25 cellular contexts compared by ENCODE assay signal in the genomic region with DNA sequence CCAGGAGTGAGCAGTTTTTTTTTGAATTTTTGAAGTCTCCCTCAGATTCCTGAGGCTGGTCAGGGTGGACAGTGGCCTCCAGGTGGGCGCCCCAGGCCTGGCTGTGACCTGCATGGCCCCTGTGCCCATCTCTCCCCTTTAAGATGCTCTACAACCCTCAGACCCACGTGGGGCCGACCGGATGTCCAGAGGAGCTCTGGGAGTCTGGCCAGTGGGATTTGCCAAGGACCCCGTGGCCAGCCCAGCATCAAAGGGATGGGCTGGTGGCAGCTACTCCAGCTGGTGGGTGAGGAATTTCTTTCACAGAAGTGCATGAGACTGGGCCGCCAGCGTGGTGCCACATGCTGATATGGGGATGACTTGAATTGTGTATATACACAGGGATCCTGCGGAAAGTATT.
DNase-seq lines count a peak whose midpoint lies in the region; ATAC-seq and TF ChIP-seq lines count a peak whose summit lies in the region.
"Had no signal": no experiment of that assay in that cellular context is flagged by ENCODE, and none has a peak within 500 bp of the region (broad histone marks: within the 10 kb centered on the region; RNA-seq: fewer than 3 reads in every experiment).

No MANE protein-coding gene starts in this region.

- no peak for TF ChIP-seq POLR2A in gastrocnemius medialis (IDR thresholded peaks at IDR 0.05)

- H3K4me1 ChIP-seq in osteoblast (ENCODE audit: insufficient read depth, low read length) (no peaks in the 10 kb centered on the region), gastrocnemius medialis (no peaks in the 10 kb centered on the region)
- H3K4me1 ChIP-seq: A549 had no signal

- H3K27me3 ChIP-seq in osteoblast (ENCODE audit: insufficient read depth, low read length), result no peaks in the 10 kb centered on the region
- H3K27me3 ChIP-seq in gastrocnemius medialis, result no peaks in the 10 kb centered on the region
- H3K27me3 ChIP-seq: BLaER1 had no signal

- in situ Hi-C loops in gastrocnemius medialis (cut with MboI; ENCODE audit: low sequenced_read_pairs in 4 of 4), result no loop called here

- peaks cover 12% of the 10 kb centered on the region for H4K20me1 ChIP-seq in osteoblast (ENCODE audit: insufficient read depth, low read length)

- H3K27ac ChIP-seq in osteoblast (ENCODE audit: low read depth, low read length) (no peak overlapping the region), gastrocnemius medialis (no peak overlapping the region)
- H3K27ac ChIP-seq: A549, BLaER1, C4-2B, GM23248 had no signal

- H3K36me3 Mint-ChIP-seq in stimulated activated memory B cell treated with anti-CD40 and anti-IgM and Interleukin-4, amounts not matched to agents 10 μg/mL and 1 μg/mL and 100 μg/mL, for 72 hours, result peaks cover 46% of the 10 kb centered on the region
- H3K36me3 Mint-ChIP-seq: CD4-positive, CD25-positive, alpha-beta regulatory T cell; CD8-positive, alpha-beta T cell had no signal

- H3K36me3 ChIP-seq in osteoblast (ENCODE audit: insufficient read depth, low read length), result peaks cover 10% of the 10 kb centered on the region
- H3K36me3 ChIP-seq in gastrocnemius medialis, result no peaks in the 10 kb centered on the region

- ATAC-seq in Right ventricle myocardium superior (ENCODE audit: poor library complexity) (no peak), left cardiac atrium (no peak), gastrocnemius medialis (no peak), HG03095 (IDR thresholded peaks at IDR 0.05; ENCODE audit: unreplicated experiment) (no peak)
- ATAC-seq in stimulated activated memory B cell treated with anti-CD40 and anti-IgM and Interleukin-4, amounts not matched to agents 10 μg/mL and 1 μg/mL and 100 μg/mL, for 72 hours, result no peak
- ATAC-seq: A549; CD8-positive, alpha-beta T cell; GM12878 had no signal

- no peak overlapping the region for H3K4me2 ChIP-seq in osteoblast (ENCODE audit: insufficient read depth, low read length)
- H3K4me2 ChIP-seq: A549, BLaER1 had no signal

- H3K9me3 ChIP-seq in osteoblast (ENCODE audit: low read depth, low read length) (no peaks in the 10 kb centered on the region), gastrocnemius medialis (no peaks in the 10 kb centered on the region)
- H3K9me3 ChIP-seq: A549, BLaER1, Caco-2 had no signal

- H2AFZ ChIP-seq in osteoblast (ENCODE audit: low read length), result no peak overlapping the region
- H2AFZ ChIP-seq: GM23248 had no signal

- peak; percentile 31 for DNase-seq in Right ventricle myocardium superior
- no peak for DNase-seq in left cardiac atrium
- peak; percentile 22 for DNase-seq in medulla oblongata (ENCODE audit: extremely low spot score)
- DNase-seq in osteoblast (ENCODE audit: insufficient read length, low spot score, missing footprints), result peak; percentile 81
- DNase-seq in gastrocnemius medialis, result no peak
- DNase-seq in NCI-H1417 treated with DMSO at 0.1 percent for 48 hours (lab: John Stamatoyannopoulos, UW), result no peak
- DNase-seq: 8988T; ACHN; Caco-2; CD4-positive, CD25-positive, alpha-beta regulatory T cell; CD8-positive, alpha-beta T cell; DMS 273 treated with DMSO at 0.1 percent for 48 hours; DMS79; EL; GDM1; GM23248; H7; HCEC 1CT had no signal

- no peaks in the 10 kb centered on the region for H3K27me3 Mint-ChIP-seq in stimulated activated memory B cell treated with anti-CD40 and anti-IgM and Interleukin-4, amounts not matched to agents 10 μg/mL and 1 μg/mL and 100 μg/mL, for 72 hours
- H3K27me3 Mint-ChIP-seq: B cell; CD4-positive, CD25-positive, alpha-beta regulatory T cell had no signal

- H3K27ac Mint-ChIP-seq in stimulated activated memory B cell treated with anti-CD40 and anti-IgM and Interleukin-4, amounts not matched to agents 10 μg/mL and 1 μg/mL and 100 μg/mL, for 72 hours, result peak overlapping the region; percentile 65
- H3K27ac Mint-ChIP-seq: B cell; CD4-positive, CD25-positive, alpha-beta regulatory T cell; CD8-positive, alpha-beta T cell had no signal

- no peak overlapping the region for H3K4me3 ChIP-seq in osteoblast (ENCODE audit: insufficient read depth, low read length)
- no peak overlapping the region for H3K4me3 ChIP-seq in gastrocnemius medialis
- H3K4me3 ChIP-seq: A549, BLaER1, GM12878, GM23248 had no signal

- peaks cover 9% of the 10 kb centered on the region for H3K79me2 ChIP-seq in osteoblast (ENCODE audit: insufficient read depth, low read length)

- intact Hi-C loops in Right ventricle myocardium superior (cut with DNase I), result no loop called here
- intact Hi-C loops in left cardiac atrium (cut with DNase I), result no loop called here
- intact Hi-C loops in gastrocnemius medialis (cut with DNase I; ENCODE audit: low total_unique reads), result no loop called here

- H3K4me1 Mint-ChIP-seq in stimulated activated memory B cell treated with anti-CD40 and anti-IgM and Interleukin-4, amounts not matched to agents 10 μg/mL and 1 μg/mL and 100 μg/mL, for 72 hours, result peaks cover 46% of the 10 kb centered on the region
- H3K4me1 Mint-ChIP-seq: CD4-positive, CD25-positive, alpha-beta regulatory T cell had no signal

- no peak overlapping the region for H3K4me3 Mint-ChIP-seq in stimulated activated memory B cell treated with anti-CD40 and anti-IgM and Interleukin-4, amounts not matched to agents 10 μg/mL and 1 μg/mL and 100 μg/mL, for 72 hours
- H3K4me3 Mint-ChIP-seq: B cell; CD4-positive, CD25-positive, alpha-beta regulatory T cell; CD8-positive, alpha-beta T cell had no signal

- TF ChIP-seq CTCF in osteoblast (IDR thresholded peaks at IDR 0.05; ENCODE audit: extremely low read depth, low read depth, low read length), result no peak
- TF ChIP-seq CTCF in gastrocnemius medialis (IDR thresholded peaks at IDR 0.05 in 4 of 5, conservative IDR thresholded peaks at IDR 0.05 in 1 of 5), result no peak

- no peaks in the 10 kb centered on the region for H3K9me3 Mint-ChIP-seq in stimulated activated memory B cell treated with anti-CD40 and anti-IgM and Interleukin-4, amounts not matched to agents 10 μg/mL and 1 μg/mL and 100 μg/mL, for 72 hours
- H3K9me3 Mint-ChIP-seq: CD4-positive, CD25-positive, alpha-beta regulatory T cell; CD8-positive, alpha-beta T cell had no signal

Comparison
In these comparisons a context has a peak if more than half of its experiments do, and no peak if none do; other contexts are left out.
1. DNase-seq: peak in Right ventricle myocardium superior (single experiment), medulla oblongata (single experiment) and osteoblast (single experiment); none in left cardiac atrium (single experiment), gastrocnemius medialis (0 of 2) and NCI-H1417 treated with DMSO at 0.1 percent for 48 hours (single experiment).